22 cellular contexts compared by ENCODE assay signal in genomic region chr15:90711418-90711824, GRCh38. TPM values are rescaled to one million over a fixed set of nuclear protein-coding genes. Genes with fewer than 3 reads are reported as not detected.
DNase-seq lines count a peak whose midpoint lies in the region; ATAC-seq and TF ChIP-seq lines count a peak whose summit lies in the region.
"Had no signal": no experiment of that assay in that cellular context is flagged by ENCODE, and none has a peak within 500 bp of the region (broad histone marks: within the 10 kb centered on the region; RNA-seq: fewer than 3 reads in every experiment).

No MANE protein-coding gene starts in this region.

- H3K27me3 Mint-ChIP-seq in activated CD8-positive, alpha-beta memory T cell treated with anti-CD3 and anti-CD28 coated beads, Interleukin-2, amount 10 ng/mL, durations not matched to agents 7 days and 5 days = no peaks in the 10 kb centered on the region
- no peaks in the 10 kb centered on the region for H3K27me3 Mint-ChIP-seq in dendritic cell treated with granulocyte-macrophage colony-stimulating factor and Interleukin-4, amounts not matched to agents 40 ng/mL and 50 ng/mL, for 4 days
- H3K27me3 Mint-ChIP-seq: activated CD4-positive, alpha-beta memory T cell treated with anti-CD3 and anti-CD28 coated beads, Interleukin-2, amount 10 ng/mL, durations not matched to agents 7 days and 5 days had no signal

- peak overlapping the region; percentile 26; the same call in 1 of the 2 replicates for H3K9ac ChIP-seq in MM.1S (ENCODE audit: low read length)

- peak overlapping the region; percentile 68; the same call in 1 of the 2 replicates for H3K4me2 ChIP-seq in MM.1S (ENCODE audit: low read depth, low read length)

- no peaks in the 10 kb centered on the region; the same call in 1 of the 2 replicates for H3K79me2 ChIP-seq in MM.1S (ENCODE audit: low read length)

- no peak overlapping the region for H3K4me3 ChIP-seq in MM.1S (ENCODE audit: low read length)
- H3K4me3 ChIP-seq: coronary artery, testis had no signal

- no peaks in the 10 kb centered on the region for H3K9me3 ChIP-seq in MM.1S (replicated peaks; ENCODE audit: insufficient read depth, low read length)
- H3K9me3 ChIP-seq: testis had no signal

- H2AFZ ChIP-seq in MM.1S (ENCODE audit: low read length) = no peak overlapping the region

- H3K27me3 ChIP-seq in MM.1S (replicated peaks; ENCODE audit: insufficient read depth, low read length) = no peaks in the 10 kb centered on the region
- H3K27me3 ChIP-seq: testis had no signal

- peaks cover 25% of the 10 kb centered on the region for H3K4me1 ChIP-seq in MM.1S (ENCODE audit: low read length)
- H3K4me1 ChIP-seq: testis had no signal

- H3K4me3 Mint-ChIP-seq in activated CD8-positive, alpha-beta memory T cell treated with anti-CD3 and anti-CD28 coated beads, Interleukin-2, amount 10 ng/mL, durations not matched to agents 7 days and 5 days = no peak overlapping the region
- no peak overlapping the region for H3K4me3 Mint-ChIP-seq in dendritic cell treated with granulocyte-macrophage colony-stimulating factor and Interleukin-4, amounts not matched to agents 40 ng/mL and 50 ng/mL, for 4 days
- H3K4me3 Mint-ChIP-seq: activated CD4-positive, alpha-beta memory T cell treated with anti-CD3 and anti-CD28 coated beads, Interleukin-2, amount 10 ng/mL, durations not matched to agents 7 days and 5 days had no signal

- ATAC-seq in activated CD8-positive, alpha-beta memory T cell treated with anti-CD3 and anti-CD28 coated beads, Interleukin-2, amount 10 ng/mL, durations not matched to agents 7 days and 5 days = no peak
- no peak for ATAC-seq in GM19463 (IDR thresholded peaks at IDR 0.05; ENCODE audit: unreplicated experiment)
- ATAC-seq in GM21723 (IDR thresholded peaks at IDR 0.05; ENCODE audit: unreplicated experiment) = no peak
- ATAC-seq: activated CD4-positive, CD25-positive, alpha-beta regulatory T cell treated with anti-CD3 and anti-CD28 coated beads, Interleukin-2, amount 50 U/mL, for 24 hours; Right ventricle myocardium inferior had no signal

- no peaks in the 10 kb centered on the region for H4K20me1 ChIP-seq in MM.1S (ENCODE audit: insufficient read depth, low read length)

- peak; percentile 8 for DNase-seq in activated CD8-positive, alpha-beta memory T cell treated with anti-CD3 and anti-CD28 coated beads, Interleukin-2, amount 10 ng/mL, durations not matched to agents 7 days and 5 days
- no peak for DNase-seq in activated CD8-positive, alpha-beta memory T cell treated with anti-CD3 and anti-CD28 coated beads, Interleukin-2, amount 50 U/mL, for 48 hours
- DNase-seq in MM.1S (peak; percentile 89), NCI-H526 treated with DMSO at 0.1 percent for 48 hours (lab: John Stamatoyannopoulos, UW) (peak; percentile 81), activated gamma-delta T cell treated with Interleukin-2 at 50 U/mL for 16 hours (no peak)
- DNase-seq: ACHN; activated CD4-positive, alpha-beta memory T cell treated with anti-CD3 and anti-CD28 coated beads, Interleukin-2, amount 10 ng/mL, durations not matched to agents 7 days and 5 days; activated naive CD4-positive, alpha-beta T cell treated with Interleukin-2 at 50 U/mL for 16 hours; amygdala; C1 segment of cervical spinal cord; NCI-H1694 treated with DMSO at 0.1 percent for 48 hours; NCI-H524; OCI-M1; stimulated activated CD4-positive, alpha-beta T cell treated with anti-CD3 and anti-CD28 coated beads, Interleukin-1b, Interleukin-23, amount 100 ng/mL, for 48 hours; T1000; testis had no signal

- H3K36me3 Mint-ChIP-seq in activated CD8-positive, alpha-beta memory T cell treated with anti-CD3 and anti-CD28 coated beads, Interleukin-2, amount 10 ng/mL, durations not matched to agents 7 days and 5 days = peaks cover 13% of the 10 kb centered on the region
- H3K36me3 Mint-ChIP-seq in dendritic cell treated with granulocyte-macrophage colony-stimulating factor and Interleukin-4, amounts not matched to agents 40 ng/mL and 50 ng/mL, for 4 days (ENCODE audit: low read depth) = peaks cover 6% of the 10 kb centered on the region

- no peaks in the 10 kb centered on the region for H3K36me3 ChIP-seq in MM.1S (replicated peaks; ENCODE audit: insufficient read depth, low read length)

- H3K4me1 Mint-ChIP-seq in activated CD8-positive, alpha-beta memory T cell treated with anti-CD3 and anti-CD28 coated beads, Interleukin-2, amount 10 ng/mL, durations not matched to agents 7 days and 5 days = peaks cover 11% of the 10 kb centered on the region
- peaks cover 28% of the 10 kb centered on the region for H3K4me1 Mint-ChIP-seq in dendritic cell treated with granulocyte-macrophage colony-stimulating factor and Interleukin-4, amounts not matched to agents 40 ng/mL and 50 ng/mL, for 4 days (ENCODE audit: low read depth)

- H3K9me2 ChIP-seq in MM.1S (replicated peaks; ENCODE audit: insufficient read depth, low read length) = no peaks in the 10 kb centered on the region

- peaks cover 20% of the 10 kb centered on the region for H3F3A ChIP-seq in MM.1S (ENCODE audit: insufficient read depth, low read length)

- H3K27ac Mint-ChIP-seq in activated CD8-positive, alpha-beta memory T cell treated with anti-CD3 and anti-CD28 coated beads, Interleukin-2, amount 10 ng/mL, durations not matched to agents 7 days and 5 days = no peak overlapping the region
- peak overlapping the region; percentile 81 for H3K27ac Mint-ChIP-seq in dendritic cell treated with granulocyte-macrophage colony-stimulating factor and Interleukin-4, amounts not matched to agents 40 ng/mL and 50 ng/mL, for 4 days
- H3K27ac Mint-ChIP-seq: activated CD4-positive, alpha-beta memory T cell treated with anti-CD3 and anti-CD28 coated beads, Interleukin-2, amount 10 ng/mL, durations not matched to agents 7 days and 5 days had no signal

- peak overlapping the region; percentile 80 for H3K27ac ChIP-seq in MM.1S (ENCODE audit: low read length)
- H3K27ac ChIP-seq: coronary artery, testis had no signal

- intact Hi-C loops in dendritic cell treated with granulocyte-macrophage colony-stimulating factor and Interleukin-4, amounts not matched to agents 40 ng/mL and 50 ng/mL, for 4 days (cut with micrococcal nuclease) = no loop called here

- TF ChIP-seq CTCF in MM.1S (IDR thresholded peaks at IDR 0.05; ENCODE audit: low read length) = no peak

- H3K9me3 Mint-ChIP-seq in activated CD8-positive, alpha-beta memory T cell treated with anti-CD3 and anti-CD28 coated beads, Interleukin-2, amount 10 ng/mL, durations not matched to agents 7 days and 5 days (ENCODE audit: low read depth) = no peaks in the 10 kb centered on the region
- H3K9me3 Mint-ChIP-seq in dendritic cell treated with granulocyte-macrophage colony-stimulating factor and Interleukin-4, amounts not matched to agents 40 ng/mL and 50 ng/mL, for 4 days = peaks cover 7% of the 10 kb centered on the region
- H3K9me3 Mint-ChIP-seq: activated CD4-positive, alpha-beta memory T cell treated with anti-CD3 and anti-CD28 coated beads, Interleukin-2, amount 10 ng/mL, durations not matched to agents 7 days and 5 days had no signal

- CTCF ChIA-PET in activated CD8-positive, alpha-beta memory T cell treated with anti-CD3 and anti-CD28 coated beads, Interleukin-2, amount 10 ng/mL, durations not matched to agents 7 days and 5 days (lab: Charles Lee) = interaction anchor here (2.2 kb wide), 1 partner anchor 14 kb away, joined by 7 read pairs; no protein-coding TSS in a partner anchor

RNA-seq across cellular contexts. Expression of gene BLM, which starts 5.7 kb away (rescaled TPM):
- total RNA-seq in activated CD8-positive, alpha-beta memory T cell treated with anti-CD3 and anti-CD28 coated beads, Interleukin-2, amount 10 ng/mL, durations not matched to agents 7 days and 5 days = 10 to 100 TPM; 83.4 to 92.7 TPM

Comparison
In these comparisons a context has a peak if more than half of its experiments do, and no peak if none do; other contexts are left out.
1. DNase-seq: peak in activated CD8-positive, alpha-beta memory T cell treated with anti-CD3 and anti-CD28 coated beads, Interleukin-2, amount 10 ng/mL, durations not matched to agents 7 days and 5 days (single experiment), MM.1S (single experiment) and NCI-H526 treated with DMSO at 0.1 percent for 48 hours (single experiment); none in activated CD8-positive, alpha-beta memory T cell treated with anti-CD3 and anti-CD28 coated beads, Interleukin-2, amount 50 U/mL, for 48 hours (single experiment) and activated gamma-delta T cell treated with Interleukin-2 at 50 U/mL for 16 hours (single experiment).